In genomic region chr5:87114631-87115030, GRCh38 we compare ENCODE assay signal across 1 cellular context.
TF ChIP-seq lines count a peak whose summit lies in the region.

No MANE protein-coding gene starts in this region.

TF ChIP-seq in WTC11, 78 proteins besides CTCF, POLR2A, EP300 and RAD21 (continued from another document):
- TF ChIP-seq, protein P1, sequence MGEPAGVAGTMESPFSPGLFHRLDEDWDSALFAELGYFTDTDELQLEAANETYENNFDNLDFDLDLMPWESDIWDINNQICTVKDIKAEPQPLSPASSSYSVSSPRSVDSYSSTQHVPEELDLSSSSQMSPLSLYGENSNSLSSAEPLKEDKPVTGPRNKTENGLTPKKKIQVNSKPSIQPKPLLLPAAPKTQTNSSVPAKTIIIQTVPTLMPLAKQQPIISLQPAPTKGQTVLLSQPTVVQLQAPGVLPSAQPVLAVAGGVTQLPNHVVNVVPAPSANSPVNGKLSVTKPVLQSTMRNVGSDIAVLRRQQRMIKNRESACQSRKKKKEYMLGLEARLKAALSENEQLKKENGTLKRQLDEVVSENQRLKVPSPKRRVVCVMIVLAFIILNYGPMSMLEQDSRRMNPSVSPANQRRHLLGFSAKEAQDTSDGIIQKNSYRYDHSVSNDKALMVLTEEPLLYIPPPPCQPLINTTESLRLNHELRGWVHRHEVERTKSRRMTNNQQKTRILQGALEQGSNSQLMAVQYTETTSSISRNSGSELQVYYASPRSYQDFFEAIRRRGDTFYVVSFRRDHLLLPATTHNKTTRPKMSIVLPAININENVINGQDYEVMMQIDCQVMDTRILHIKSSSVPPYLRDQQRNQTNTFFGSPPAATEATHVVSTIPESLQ (CRISPR knock-in tag; IDR thresholded peaks at IDR 0.05) = no peak
- TF ChIP-seq RELA (CRISPR knock-in tag; IDR thresholded peaks at IDR 0.05; ENCODE audit: borderline replicate concordance) (no peak), GRHL2 (CRISPR knock-in tag; IDR thresholded peaks at IDR 0.05; ENCODE audit: insufficient replicate concordance, severe bottlenecking) (no peak)
